Comparison of ENCODE assay signal across 8 cellular contexts in the genomic region with DNA sequence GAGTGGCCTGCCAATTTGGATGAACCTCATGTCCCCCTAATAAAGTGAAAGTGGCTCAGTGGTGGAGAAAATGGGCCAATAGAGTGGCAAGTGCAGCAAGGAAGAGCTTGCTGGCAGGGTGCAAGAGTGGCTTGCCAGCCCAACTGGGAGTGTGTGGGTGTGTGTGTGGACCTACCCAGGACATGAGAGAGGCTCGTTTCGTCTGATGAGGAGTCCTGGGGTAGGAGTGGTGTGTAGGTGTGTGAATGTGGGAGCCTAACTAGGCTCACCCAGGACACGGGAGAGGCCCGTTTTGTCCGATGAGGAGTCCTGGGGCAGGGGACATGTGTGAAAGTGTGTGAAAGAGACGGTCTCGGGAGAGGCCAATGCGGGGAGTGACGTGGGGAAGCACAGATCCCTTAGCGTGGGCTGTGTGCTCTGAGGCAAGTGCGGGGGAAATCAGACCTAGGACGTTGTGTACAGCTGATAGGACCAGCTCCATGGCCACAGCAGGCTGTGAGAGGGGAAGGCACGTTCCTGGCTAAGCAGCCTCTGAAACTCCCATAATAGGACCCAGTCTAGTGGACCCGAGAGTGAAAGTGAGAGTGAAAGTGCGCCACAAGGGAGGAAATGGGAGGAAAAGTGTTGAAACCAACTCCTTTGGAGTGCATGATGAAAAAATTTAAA. TPM values are rescaled to one million over a fixed set of nuclear protein-coding genes. Genes with fewer than 3 reads are reported as not detected.
DNase-seq lines count a peak whose midpoint lies in the region; FAIRE-seq and TF ChIP-seq lines count a peak whose summit lies in the region.

No MANE protein-coding gene starts in this region.

- H3K9ac ChIP-seq in endothelial cell of umbilical vein (replicated peaks; ENCODE audit: extremely low read depth, insufficient read depth, low read length): no peak overlapping the region

- dilution Hi-C loops in endothelial cell of umbilical vein (cut with MboI; ENCODE audit: extremely low pct_ligation_motif_present, low sequenced_read_pairs): no loop called here

- H3K79me2 ChIP-seq in endothelial cell of umbilical vein (ENCODE audit: control insufficient read depth, insufficient read depth, low read length) (no peaks in the 10 kb centered on the region), osteoblast (ENCODE audit: insufficient read depth, low read length) (no peaks in the 10 kb centered on the region)

- TF ChIP-seq CTCF in Calu3 (IDR thresholded peaks at IDR 0.05; ENCODE audit: unreplicated experiment): no peak
- no peak for TF ChIP-seq CTCF in endothelial cell of umbilical vein (IDR thresholded peaks at IDR 0.05; ENCODE audit: extremely low read depth in 1 of 2, insufficient read depth in 1 of 2, low read depth in 1 of 2, low read length in 2 of 2)
- no peak for TF ChIP-seq CTCF in osteoblast (IDR thresholded peaks at IDR 0.05; ENCODE audit: extremely low read depth, low read depth, low read length)

- H3K36me3 ChIP-seq in endothelial cell of umbilical vein (ENCODE audit: control insufficient read depth in 2 of 2, extremely low read depth in 1 of 2, insufficient read depth in 2 of 2, low read length in 2 of 2) (no peaks in the 10 kb centered on the region), osteoblast (ENCODE audit: insufficient read depth, low read length) (no peaks in the 10 kb centered on the region)

- no TSS peak for BruUV-seq in Calu3 (replicated peaks; lab: Mats Ljungman, UMichigan)
- BruUV-seq in endothelial cell of umbilical vein (replicated peaks; lab: Mats Ljungman, UMichigan): no TSS peak

- peaks cover 24% of the 10 kb centered on the region for H3K4me1 Mint-ChIP-seq in Calu3 (ENCODE audit: low read depth, unreplicated experiment)

- H3K9me3 ChIP-seq in endothelial cell of umbilical vein (replicated peaks; ENCODE audit: control insufficient read depth, insufficient read depth, low read length): no peaks in the 10 kb centered on the region
- H3K9me3 ChIP-seq in osteoblast (ENCODE audit: low read depth, low read length): no peaks in the 10 kb centered on the region

- H3K9me3 Mint-ChIP-seq in Calu3 (ENCODE audit: low read depth, unreplicated experiment): no peaks in the 10 kb centered on the region

- H3K27ac ChIP-seq in endothelial cell of umbilical vein (ENCODE audit: insufficient read depth, low read depth, low read length): no peak overlapping the region
- H3K27ac ChIP-seq in osteoblast (ENCODE audit: low read depth, low read length): no peak overlapping the region

- intact Hi-C loops in Calu3 (cut with micrococcal nuclease; ENCODE audit: unreplicated experiment) (no loop called here), endothelial cell of umbilical vein (cut with micrococcal nuclease) (no loop called here)

- in situ Hi-C loops in SK-MEL-5 (cut with HindIII; ENCODE audit: low pct_unique_long_range_greater_than_20kb, low sequenced_read_pairs): no loop called here

- peak overlapping the region; percentile 70 for H3K4me3 Mint-ChIP-seq in Calu3 (ENCODE audit: low read depth, unreplicated experiment)

- H3K4me3 ChIP-seq in endothelial cell of umbilical vein (replicated peaks in 1 of 3; ENCODE audit: insufficient read depth in 1 of 3, low read depth in 1 of 3, low read length in 3 of 3) (no peak overlapping the region), osteoblast (ENCODE audit: insufficient read depth, low read length) (peak overlapping the region; percentile 65)

- H3K27me3 Mint-ChIP-seq in Calu3 (ENCODE audit: unreplicated experiment): peaks cover 4% of the 10 kb centered on the region

- no peaks in the 10 kb centered on the region for H3K4me1 ChIP-seq in endothelial cell of umbilical vein (ENCODE audit: control insufficient read depth, extremely low read depth, insufficient read depth, low read length)
- H3K4me1 ChIP-seq in osteoblast (ENCODE audit: insufficient read depth, low read length): no peaks in the 10 kb centered on the region

- H2AFZ ChIP-seq in endothelial cell of umbilical vein (ENCODE audit: low read depth, low read length) (peak overlapping the region; percentile 83), osteoblast (ENCODE audit: low read length) (peak overlapping the region; percentile 80)

- peak overlapping the region; percentile 72 for H3K4me2 ChIP-seq in endothelial cell of umbilical vein (ENCODE audit: insufficient read depth, low read length)
- peak overlapping the region; percentile 83 for H3K4me2 ChIP-seq in osteoblast (ENCODE audit: insufficient read depth, low read length)

- no peak for DNase-seq in Calu3
- peak; percentile 26 for DNase-seq in SK-MEL-5 (ENCODE audit: low read depth, low spot score)
- DNase-seq in endothelial cell of umbilical vein (ENCODE audit: low read depth, low spot score): peak; percentile 2
- peak; percentile 60 for DNase-seq in osteoblast (ENCODE audit: insufficient read length, low spot score, missing footprints)
- DNase-seq in SK-N-DZ (ENCODE audit: low spot score): no peak
- no peak for DNase-seq in NCI-H1694 treated with DMSO at 0.1 percent for 48 hours (lab: John Stamatoyannopoulos, UW)
- DNase-seq in AG08396 (ENCODE audit: low spot score): no peak
- no peak for DNase-seq in AML-193 (lab: John Stamatoyannopoulos, UW)

- no peaks in the 10 kb centered on the region for H3K27me3 ChIP-seq in endothelial cell of umbilical vein (ENCODE audit: control insufficient read depth in 2 of 2, insufficient read depth in 2 of 2, low read length in 2 of 2)
- H3K27me3 ChIP-seq in osteoblast (ENCODE audit: insufficient read depth, low read length): no peaks in the 10 kb centered on the region

- H4K20me1 ChIP-seq in endothelial cell of umbilical vein (replicated peaks; ENCODE audit: control insufficient read depth, extremely low read depth, insufficient read depth, low read length): no peaks in the 10 kb centered on the region
- no peaks in the 10 kb centered on the region for H4K20me1 ChIP-seq in osteoblast (ENCODE audit: insufficient read depth, low read length)

- CTCF ChIA-PET in Calu3 (lab: Charles Lee): no interaction called here
- CTCF ChIA-PET in endothelial cell of umbilical vein (lab: Charles Lee): no interaction called here

- no peaks in the 10 kb centered on the region for H3K36me3 Mint-ChIP-seq in Calu3 (ENCODE audit: insufficient read depth, unreplicated experiment)

- POLR2A ChIA-PET in endothelial cell of umbilical vein (lab: Charles Lee): no interaction called here

- H3K9me1 ChIP-seq in endothelial cell of umbilical vein (replicated peaks; ENCODE audit: control insufficient read depth, extremely low read depth, insufficient read depth, low read length): no peaks in the 10 kb centered on the region

- peak overlapping the region; percentile 5 for H3K27ac Mint-ChIP-seq in Calu3 (ENCODE audit: unreplicated experiment)

- no peak for TF ChIP-seq POLR2A in endothelial cell of umbilical vein (IDR thresholded peaks at IDR 0.05; ENCODE audit: low read depth, low read length)

- no peak for FAIRE-seq in endothelial cell of umbilical vein (lab: Jason Lieb, UNC)

RNA-seq across cellular contexts. Expression of a gene that starts 5.3 kb away (rescaled TPM):
- total RNA-seq in Calu3 (2022): not detected in 2 replicates
- total RNA-seq in SK-MEL-5 (2014; rRNA removed; shearing (Covaris generic)): not detected in 2 replicates
- not detected in 2 replicates for polyA plus RNA-seq in SK-MEL-5 (2015; cell fraction: cytosol; rRNA removed)
- not detected in 2 replicates for polyA plus RNA-seq in SK-MEL-5 (2015; cell fraction: nucleus; rRNA removed)
- total RNA-seq in endothelial cell of umbilical vein: not detected in 2 replicates
- polyA plus RNA-seq in endothelial cell of umbilical vein: not detected in 2 replicates
- polyA plus RNA-seq in endothelial cell of umbilical vein (2011; cell fraction: cytosol; rRNA removed): not detected in 2 replicates
- polyA plus RNA-seq in endothelial cell of umbilical vein (2011; cell fraction: nucleus; rRNA removed): not detected in 2 replicates
- polyA plus RNA-seq in endothelial cell of umbilical vein (2012): not detected in 2 replicates
- polyA minus RNA-seq in endothelial cell of umbilical vein: 0.93 TPM in 1 of 2 replicates, not detected in the other
- not detected for polyA minus RNA-seq in endothelial cell of umbilical vein (2011; cell fraction: cytosol; rRNA and poly(A)+ RNA removed)
- polyA minus RNA-seq in endothelial cell of umbilical vein (2011; cell fraction: nucleus; rRNA and poly(A)+ RNA removed): not detected in 2 replicates
- total RNA-seq in osteoblast: not detected in 2 replicates
- polyA plus RNA-seq in SK-N-DZ (2014; cell fraction: cytosol; rRNA removed): not detected in 2 replicates
- polyA plus RNA-seq in SK-N-DZ (2014; cell fraction: nucleus; rRNA removed): not detected in 2 replicates

RNA-seq across cellular contexts. Expression of a gene that starts 13.1 kb away (rescaled TPM):
- total RNA-seq in Calu3 (2022): not detected in 2 replicates
- 37.1 TPM in 1 of 2 replicates, not detected in the other for total RNA-seq in SK-MEL-5 (2014; rRNA removed; shearing (Covaris generic))
- 0.99 and 1.6 TPM in 2 replicates for polyA plus RNA-seq in SK-MEL-5 (2015; cell fraction: cytosol; rRNA removed)
- not detected in 2 replicates for polyA plus RNA-seq in SK-MEL-5 (2015; cell fraction: nucleus; rRNA removed)
- not detected in 2 replicates for total RNA-seq in endothelial cell of umbilical vein
- polyA plus RNA-seq in endothelial cell of umbilical vein: not detected in 2 replicates
- not detected in 2 replicates for polyA plus RNA-seq in endothelial cell of umbilical vein (2011; cell fraction: cytosol; rRNA removed)
- polyA plus RNA-seq in endothelial cell of umbilical vein (2011; cell fraction: nucleus; rRNA removed): not detected in 2 replicates
- polyA plus RNA-seq in endothelial cell of umbilical vein (2012): not detected in 2 replicates
- polyA minus RNA-seq in endothelial cell of umbilical vein: not detected in 2 replicates
- not detected for polyA minus RNA-seq in endothelial cell of umbilical vein (2011; cell fraction: cytosol; rRNA and poly(A)+ RNA removed)
- polyA minus RNA-seq in endothelial cell of umbilical vein (2011; cell fraction: nucleus; rRNA and poly(A)+ RNA removed): not detected in 2 replicates
- not detected in 2 replicates for total RNA-seq in osteoblast
- polyA plus RNA-seq in SK-N-DZ (2014; cell fraction: cytosol; rRNA removed): not detected in 2 replicates
- not detected in 2 replicates for polyA plus RNA-seq in SK-N-DZ (2014; cell fraction: nucleus; rRNA removed)

RNA-seq across cellular contexts. Expression of a gene that starts 22.6 kb away (rescaled TPM):
- not detected in 2 replicates for total RNA-seq in Calu3 (2022)
- 195 and 284 TPM in 2 replicates for total RNA-seq in SK-MEL-5 (2014; rRNA removed; shearing (Covaris generic))
- polyA plus RNA-seq in SK-MEL-5 (2015; cell fraction: cytosol; rRNA removed): 15.6 and 27.2 TPM in 2 replicates
- polyA plus RNA-seq in SK-MEL-5 (2015; cell fraction: nucleus; rRNA removed): 5.2 and 5.5 TPM in 2 replicates
- not detected in 2 replicates for total RNA-seq in endothelial cell of umbilical vein
- polyA plus RNA-seq in endothelial cell of umbilical vein: not detected in 2 replicates
- not detected in 2 replicates for polyA plus RNA-seq in endothelial cell of umbilical vein (2011; cell fraction: cytosol; rRNA removed)
- not detected in 2 replicates for polyA plus RNA-seq in endothelial cell of umbilical vein (2011; cell fraction: nucleus; rRNA removed)
- polyA plus RNA-seq in endothelial cell of umbilical vein (2012): not detected in 2 replicates
- polyA minus RNA-seq in endothelial cell of umbilical vein: 1.7 TPM in 1 of 2 replicates, not detected in the other
- polyA minus RNA-seq in endothelial cell of umbilical vein (2011; cell fraction: cytosol; rRNA and poly(A)+ RNA removed): not detected
- not detected in 2 replicates for polyA minus RNA-seq in endothelial cell of umbilical vein (2011; cell fraction: nucleus; rRNA and poly(A)+ RNA removed)
- not detected in 2 replicates for total RNA-seq in osteoblast
- polyA plus RNA-seq in SK-N-DZ (2014; cell fraction: cytosol; rRNA removed): not detected in 2 replicates
- not detected in 2 replicates for polyA plus RNA-seq in SK-N-DZ (2014; cell fraction: nucleus; rRNA removed)

RNA-seq across cellular contexts. Expression of a gene that starts 39.1 kb away (rescaled TPM):
- 14.7 and 18.8 TPM in 2 replicates for total RNA-seq in Calu3 (2022)
- total RNA-seq in SK-MEL-5 (2014; rRNA removed; shearing (Covaris generic)): 9.1 and 12.8 TPM in 2 replicates
- 10.7 and 13.1 TPM in 2 replicates for polyA plus RNA-seq in SK-MEL-5 (2015; cell fraction: cytosol; rRNA removed)
- polyA plus RNA-seq in SK-MEL-5 (2015; cell fraction: nucleus; rRNA removed): 8.5 and 10.0 TPM in 2 replicates
- 2.1 and 2.5 TPM in 2 replicates for total RNA-seq in endothelial cell of umbilical vein
- 1.5 and 1.6 TPM in 2 replicates for polyA plus RNA-seq in endothelial cell of umbilical vein
- 1.6 and 1.8 TPM in 2 replicates for polyA plus RNA-seq in endothelial cell of umbilical vein (2011; cell fraction: cytosol; rRNA removed)
- 2.2 and 3.0 TPM in 2 replicates for polyA plus RNA-seq in endothelial cell of umbilical vein (2011; cell fraction: nucleus; rRNA removed)
- polyA plus RNA-seq in endothelial cell of umbilical vein (2012): 1.1 and 1.7 TPM in 2 replicates
- 0.70 and 1.6 TPM in 2 replicates for polyA minus RNA-seq in endothelial cell of umbilical vein
- polyA minus RNA-seq in endothelial cell of umbilical vein (2011; cell fraction: cytosol; rRNA and poly(A)+ RNA removed): 0.92 TPM
- polyA minus RNA-seq in endothelial cell of umbilical vein (2011; cell fraction: nucleus; rRNA and poly(A)+ RNA removed): 1.4 and 1.6 TPM in 2 replicates
- 3.2 and 4.0 TPM in 2 replicates for total RNA-seq in osteoblast
- polyA plus RNA-seq in SK-N-DZ (2014; cell fraction: cytosol; rRNA removed): 6.5 and 11.1 TPM in 2 replicates
- 9.9 and 12.9 TPM in 2 replicates for polyA plus RNA-seq in SK-N-DZ (2014; cell fraction: nucleus; rRNA removed)

RNA-seq across cellular contexts. Expression of a gene that starts 44.2 kb away (rescaled TPM):
- 0.26 TPM in 1 of 2 replicates, not detected in the other for total RNA-seq in Calu3 (2022)
- 0.21 and 0.24 TPM in 2 replicates for total RNA-seq in SK-MEL-5 (2014; rRNA removed; shearing (Covaris generic))
- 0.44 and 0.95 TPM in 2 replicates for polyA plus RNA-seq in SK-MEL-5 (2015; cell fraction: cytosol; rRNA removed)
- polyA plus RNA-seq in SK-MEL-5 (2015; cell fraction: nucleus; rRNA removed): 0.70 and 1.3 TPM in 2 replicates
- not detected in 2 replicates for total RNA-seq in endothelial cell of umbilical vein
- polyA plus RNA-seq in endothelial cell of umbilical vein: 0.06 and 0.08 TPM in 2 replicates
- 0.03 and 0.08 TPM in 2 replicates for polyA plus RNA-seq in endothelial cell of umbilical vein (2011; cell fraction: cytosol; rRNA removed)
- polyA plus RNA-seq in endothelial cell of umbilical vein (2011; cell fraction: nucleus; rRNA removed): not detected in 2 replicates
- polyA plus RNA-seq in endothelial cell of umbilical vein (2012): 0.14 and 0.19 TPM in 2 replicates
- polyA minus RNA-seq in endothelial cell of umbilical vein: not detected in 2 replicates
- not detected for polyA minus RNA-seq in endothelial cell of umbilical vein (2011; cell fraction: cytosol; rRNA and poly(A)+ RNA removed)
- not detected in 2 replicates for polyA minus RNA-seq in endothelial cell of umbilical vein (2011; cell fraction: nucleus; rRNA and poly(A)+ RNA removed)
- not detected in 2 replicates for total RNA-seq in osteoblast
- 0.24 TPM in 1 of 2 replicates, not detected in the other for polyA plus RNA-seq in SK-N-DZ (2014; cell fraction: cytosol; rRNA removed)
- polyA plus RNA-seq in SK-N-DZ (2014; cell fraction: nucleus; rRNA removed): not detected in 2 replicates

Comparison
In these comparisons a context has a peak if more than half of its experiments do, and no peak if none do; other contexts are left out.
1. DNase-seq: peak in SK-MEL-5 (single experiment), endothelial cell of umbilical vein (single experiment) and osteoblast (single experiment); none in Calu3 (single experiment), SK-N-DZ (single experiment), NCI-H1694 treated with DMSO at 0.1 percent for 48 hours (single experiment), AG08396 (single experiment) and AML-193 (0 of 2).
2. RNA of a gene that starts 22.6 kb away (total RNA-seq): 195 to 284 TPM in SK-MEL-5; not detected in Calu3, not detected in endothelial cell of umbilical vein and not detected in osteoblast; every median in the first group is over 100 times any median in the second.